Comparison of ENCODE assay signal across 16 cellular contexts in genomic region chr11:66362481-66363147, GRCh38. TPM values are rescaled to one million over a fixed set of nuclear protein-coding genes. Genes with fewer than 3 reads are reported as not detected.
DNase-seq lines count a peak whose midpoint lies in the region; ATAC-seq, FAIRE-seq and TF ChIP-seq lines count a peak whose summit lies in the region.
"Had no signal": no experiment of that assay in that cellular context is flagged by ENCODE, and none has a peak within 500 bp of the region (broad histone marks: within the 10 kb centered on the region; RNA-seq: fewer than 3 reads in every experiment).

No MANE protein-coding gene starts in this region.

- H3K4me2 ChIP-seq in HepG2 (ENCODE audit: low read depth, low read length): no peak overlapping the region

- H3K4me1 ChIP-seq in HepG2 (ENCODE audit: insufficient read depth, low read length) (peaks cover 34% of the 10 kb centered on the region), stomach (peaks cover 0 to 14% (median 9%) of the 10 kb centered on the region in 4 donors)
- H3K4me1 ChIP-seq: SJCRH30 had no signal

- CTCF ChIA-PET in RWPE1 (lab: Yijun Ruan, JAX) (interaction anchor here (0.7 to 2.5 kb wide), 5 partner anchors 14 to 33 kb away, joined by 3 to 7 read pairs (median 3); no protein-coding TSS in a partner anchor), HepG2 (lab: Yijun Ruan, JAX; ENCODE audit: low intra/inter-chr PET ratio, low total read pairs) (no interaction called here)

- peak overlapping the region; percentile 14; the same call in 1 of the 2 replicates for H3K27ac ChIP-seq in RWPE1
- H3K27ac ChIP-seq in HepG2 (ENCODE audit: extremely low read length, insufficient read depth, low read length): no peak overlapping the region
- peak overlapping the region in 4 of 5 donors; percentile 33 to 65 (median 43) for H3K27ac ChIP-seq in stomach
- H3K27ac ChIP-seq: SJCRH30 had no signal

- H3K4me3 ChIP-seq in HepG2 (replicated peaks in 1 of 3; ENCODE audit: insufficient read depth in 1 of 3, low read depth in 2 of 3, low read length in 3 of 3): no peak overlapping the region
- no peak overlapping the region for H3K4me3 ChIP-seq in stomach
- H3K4me3 ChIP-seq: SJCRH30 had no signal

- H3K79me2 ChIP-seq in HepG2 (ENCODE audit: insufficient read depth, low read length): no peaks in the 10 kb centered on the region

- DNase-seq in GM12892 (ENCODE audit: insufficient read length) (peak; percentile 9), RWPE1 (ENCODE audit: low spot score) (no peak), HepG2 (ENCODE audit: low spot score) (no peak), stomach (no peak), NCI-H1092 treated with DMSO at 0.1 percent for 48 hours (lab: John Stamatoyannopoulos, UW) (no peak), GM03348 (ENCODE audit: low spot score) (no peak)
- DNase-seq: C1 segment of cervical spinal cord, DMS153, EL, H9, NCI-H1694, NCI-H446, NCI-H774, SJCRH30 had no signal

- WGBS in HepG2 (ENCODE audit: low lambda C conversion rate): 88% methylated on average over 9 of the region's 9 CpGs
- 73 to 80% (median 78%) methylated on average over 9 of the region's 9 CpGs for WGBS in stomach, 5 donors

- no peak overlapping the region for H2AFZ ChIP-seq in HepG2 (ENCODE audit: low read length)

- TF ChIP-seq POLR2A in GM12892 (IDR thresholded peaks at IDR 0.05; ENCODE audit: low read depth, low read length): no peak
- no peak for TF ChIP-seq POLR2A in HepG2 (IDR thresholded peaks at IDR 0.05; ENCODE audit: insufficient read depth in 1 of 2, low read depth in 2 of 2, low read length in 2 of 2)
- TF ChIP-seq POLR2A in stomach (IDR thresholded peaks at IDR 0.05): no peak

- H3K9me3 ChIP-seq in HepG2 (ENCODE audit: low read length): no peaks in the 10 kb centered on the region
- H3K9me3 ChIP-seq in stomach: no peaks in the 10 kb centered on the region
- H3K9me3 ChIP-seq: SJCRH30 had no signal

- no peak for FAIRE-seq in GM12892 (lab: Jason Lieb, UNC)
- FAIRE-seq in HepG2 (lab: Jason Lieb, UNC): no peak

- ATAC-seq in HepG2 (no peak), GM18517 (IDR thresholded peaks at IDR 0.05; ENCODE audit: unreplicated experiment) (no peak)

- TF ChIP-seq EP300 in HepG2 (IDR thresholded peaks at IDR 0.05; ENCODE audit: low read depth in 2 of 2, low read length in 2 of 2) (no peak), HepG2 (CRISPR knock-in tag; IDR thresholded peaks at IDR 0.05; ENCODE audit: borderline replicate concordance) (no peak), stomach (IDR thresholded peaks at IDR 0.05) (no peak)

- no peaks in the 10 kb centered on the region for H4K20me1 ChIP-seq in HepG2 (ENCODE audit: insufficient read depth, low read length)

- H3K9ac ChIP-seq in HepG2 (ENCODE audit: insufficient read depth, low read depth, low read length): no peak overlapping the region

- TF ChIP-seq CTCF in RWPE1 (conservative IDR thresholded peaks at IDR 0.05; ENCODE audit: low read depth) (no peak), HepG2 (CRISPR knock-in tag; IDR thresholded peaks at IDR 0.05) (no peak), stomach (IDR thresholded peaks at IDR 0.05) (no peak)

- no peaks in the 10 kb centered on the region for H3K27me3 ChIP-seq in HepG2 (ENCODE audit: control insufficient read depth in 1 of 2, insufficient read depth in 2 of 2, low read length in 2 of 2)
- no peaks in the 10 kb centered on the region for H3K27me3 ChIP-seq in stomach
- H3K27me3 ChIP-seq: SJCRH30 had no signal

- POLR2A ChIA-PET in RWPE1 (lab: Yijun Ruan, JAX; ENCODE audit: low non-redundant PET) (no interaction called here), HepG2 (lab: Yijun Ruan, JAX) (interaction anchor here (2.0 kb wide), 1 partner anchor 11 kb away, joined by 5 read pairs; no protein-coding TSS in a partner anchor)

- in situ Hi-C loops in HepG2 (cut with HindIII; ENCODE audit: extremely low pct_ligation_motif_present, low pct_unique_long_range_greater_than_20kb): no loop called here

- peaks cover 10 to 24% of the 10 kb centered on the region in 2 experiments; a peak in 4 of 5 replicates for H3K36me3 ChIP-seq in HepG2 (replicated peaks in 1 of 2; ENCODE audit: control insufficient read depth in 1 of 2, insufficient read depth in 2 of 2, low read length in 2 of 2)
- H3K36me3 ChIP-seq in stomach: peaks cover 0 to 22% (median 17%) of the 10 kb centered on the region in 4 donors
- H3K36me3 ChIP-seq: SJCRH30 had no signal

- BruUV-seq in HepG2 (replicated peaks; lab: Mats Ljungman, UMichigan): no TSS peak

- no peak for TF ChIP-seq RAD21 in HepG2 (CRISPR knock-in tag; IDR thresholded peaks at IDR 0.05)

- intact Hi-C loops in HepG2 (cut with micrococcal nuclease; ENCODE audit: unreplicated experiment): no loop called here
- intact Hi-C loops in stomach (cut with DNase I; ENCODE audit: low total_unique reads): no loop called here

RNA-seq across cellular contexts. Expression of gene SLC29A2, which starts 8.9 kb away (rescaled TPM):
- 6.6 TPM for polyA plus RNA-seq in GM12892 (2012; ENCODE audit: missing spikeins)
- 0.49 and 0.66 TPM in 2 replicates for total RNA-seq in HepG2 (2016; rRNA removed; fragmentation: Illumina TruSeq; extraction: Trizol)
- 0.09 and 0.30 TPM in 2 replicates for total RNA-seq in HepG2 (2016; cell fraction: cytosol; rRNA removed; fragmentation: Illumina TruSeq; extraction: Trizol; ENCODE audit: low read depth)
- total RNA-seq in HepG2 (2016; cell fraction: insoluble cytoplasmic fraction; rRNA removed; fragmentation: Illumina TruSeq; extraction: Trizol): 0.18 and 0.71 TPM in 2 replicates
- total RNA-seq in HepG2 (2016; cell fraction: membrane; rRNA removed; fragmentation: Illumina TruSeq; extraction: Trizol): 0.31 and 0.41 TPM in 2 replicates
- 0.63 and 0.81 TPM in 2 replicates for total RNA-seq in HepG2 (2016; cell fraction: nucleus; rRNA removed; fragmentation: Illumina TruSeq; extraction: Trizol)
- 0.56 and 0.63 TPM in 2 replicates for polyA plus RNA-seq in HepG2 (2011; rRNA removed)
- polyA plus RNA-seq in HepG2 (2011; cell fraction: cytosol; rRNA removed): 0.25 and 0.27 TPM in 2 replicates
- 5.0 and 6.0 TPM in 2 replicates for polyA plus RNA-seq in HepG2 (2011; cell fraction: nucleus; rRNA removed)
- 0.80 and 1.1 TPM in 2 replicates for polyA plus RNA-seq in HepG2 (2012)
- 0.14 and 0.24 TPM in 2 replicates for polyA plus RNA-seq in HepG2 (2016; cell fraction: cytosol; fragmentation: Illumina TruSeq; extraction: Trizol; ENCODE audit: low read depth)
- polyA plus RNA-seq in HepG2 (2016; cell fraction: insoluble cytoplasmic fraction; fragmentation: Illumina TruSeq; extraction: Trizol; ENCODE audit: low read depth): 0.30 and 0.32 TPM in 2 replicates
- polyA plus RNA-seq in HepG2 (2016; cell fraction: membrane; fragmentation: Illumina TruSeq; extraction: Trizol; ENCODE audit: low read depth): 0.43 and 0.56 TPM in 2 replicates
- 2.4 TPM in 2 replicates for polyA plus RNA-seq in HepG2 (2016; cell fraction: nucleus; fragmentation: Illumina TruSeq; extraction: Trizol; ENCODE audit: insufficient read depth, low read depth)
- 0.28 and 27.8 TPM in 2 replicates for polyA minus RNA-seq in HepG2 (2011; rRNA and poly(A)+ RNA removed; ENCODE audit: low replicate concordance)
- 0.49 and 0.88 TPM in 2 replicates for polyA minus RNA-seq in HepG2 (2011; cell fraction: cytosol; rRNA and poly(A)+ RNA removed)
- 0.25 and 0.64 TPM in 2 replicates for polyA minus RNA-seq in HepG2 (2011; cell fraction: nucleus; rRNA and poly(A)+ RNA removed)
- total RNA-seq in stomach: 10 to 100 TPM in 1 of 5 donors, 1 to 10 TPM in 4; 3.9 to 14.3 (median 7.0) TPM
- 10 to 100 TPM in 1 of 3 donors, 1 to 10 TPM in 2; 2.0 to 10.1 (median 5.8) TPM for polyA plus RNA-seq in stomach

RNA-seq across cellular contexts. Expression of gene B4GAT1, which starts 15.2 kb away (rescaled TPM):
- 3.6 TPM for polyA plus RNA-seq in GM12892 (2012; ENCODE audit: missing spikeins)
- total RNA-seq in HepG2 (2016; rRNA removed; fragmentation: Illumina TruSeq; extraction: Trizol) (44.9 and 109 TPM in 2 replicates), stomach (10 to 100 TPM in 4 of 5 donors, 1 to 10 TPM in 1; 3.5 to 22.3 (median 18.4) TPM)
- 15.0 and 17.3 TPM in 2 replicates for total RNA-seq in HepG2 (2016; cell fraction: cytosol; rRNA removed; fragmentation: Illumina TruSeq; extraction: Trizol; ENCODE audit: low read depth)
- 41.0 and 117 TPM in 2 replicates for total RNA-seq in HepG2 (2016; cell fraction: insoluble cytoplasmic fraction; rRNA removed; fragmentation: Illumina TruSeq; extraction: Trizol)
- 35.2 and 38.9 TPM in 2 replicates for total RNA-seq in HepG2 (2016; cell fraction: membrane; rRNA removed; fragmentation: Illumina TruSeq; extraction: Trizol)
- 80.6 and 90.0 TPM in 2 replicates for total RNA-seq in HepG2 (2016; cell fraction: nucleus; rRNA removed; fragmentation: Illumina TruSeq; extraction: Trizol)
- polyA plus RNA-seq in HepG2 (2011; rRNA removed) (40.4 and 47.8 TPM in 2 replicates), stomach (10 to 100 TPM; 10.8 to 17.3 (median 11.3) TPM)
- 35.5 and 44.1 TPM in 2 replicates for polyA plus RNA-seq in HepG2 (2011; cell fraction: cytosol; rRNA removed)
- polyA plus RNA-seq in HepG2 (2011; cell fraction: nucleus; rRNA removed): 29.5 and 32.3 TPM in 2 replicates
- polyA plus RNA-seq in HepG2 (2012): 64.9 and 76.3 TPM in 2 replicates
- polyA plus RNA-seq in HepG2 (2016; cell fraction: cytosol; fragmentation: Illumina TruSeq; extraction: Trizol; ENCODE audit: low read depth): 13.3 and 16.5 TPM in 2 replicates
- polyA plus RNA-seq in HepG2 (2016; cell fraction: insoluble cytoplasmic fraction; fragmentation: Illumina TruSeq; extraction: Trizol; ENCODE audit: low read depth): 40.4 and 42.0 TPM in 2 replicates
- 25.2 and 28.0 TPM in 2 replicates for polyA plus RNA-seq in HepG2 (2016; cell fraction: membrane; fragmentation: Illumina TruSeq; extraction: Trizol; ENCODE audit: low read depth)
- polyA plus RNA-seq in HepG2 (2016; cell fraction: nucleus; fragmentation: Illumina TruSeq; extraction: Trizol; ENCODE audit: insufficient read depth, low read depth): 122 and 134 TPM in 2 replicates
- polyA minus RNA-seq in HepG2 (2011; rRNA and poly(A)+ RNA removed; ENCODE audit: low replicate concordance): 4.0 and 58.3 TPM in 2 replicates
- polyA minus RNA-seq in HepG2 (2011; cell fraction: cytosol; rRNA and poly(A)+ RNA removed): 26.4 and 32.5 TPM in 2 replicates
- 7.3 and 8.3 TPM in 2 replicates for polyA minus RNA-seq in HepG2 (2011; cell fraction: nucleus; rRNA and poly(A)+ RNA removed)

RNA-seq across cellular contexts. Expression of gene BRMS1, which starts 17.7 kb away (rescaled TPM):
- polyA plus RNA-seq in GM12892 (2012; ENCODE audit: missing spikeins): 24.6 TPM
- 55.7 and 63.1 TPM in 2 replicates for total RNA-seq in HepG2 (2016; rRNA removed; fragmentation: Illumina TruSeq; extraction: Trizol)
- 15.1 and 18.0 TPM in 2 replicates for total RNA-seq in HepG2 (2016; cell fraction: cytosol; rRNA removed; fragmentation: Illumina TruSeq; extraction: Trizol; ENCODE audit: low read depth)
- total RNA-seq in HepG2 (2016; cell fraction: insoluble cytoplasmic fraction; rRNA removed; fragmentation: Illumina TruSeq; extraction: Trizol): 55.6 and 65.9 TPM in 2 replicates
- total RNA-seq in HepG2 (2016; cell fraction: membrane; rRNA removed; fragmentation: Illumina TruSeq; extraction: Trizol): 28.2 and 32.2 TPM in 2 replicates
- total RNA-seq in HepG2 (2016; cell fraction: nucleus; rRNA removed; fragmentation: Illumina TruSeq; extraction: Trizol): 23.2 and 25.5 TPM in 2 replicates
- 15.8 and 16.8 TPM in 2 replicates for polyA plus RNA-seq in HepG2 (2011; rRNA removed)
- 15.3 and 20.1 TPM in 2 replicates for polyA plus RNA-seq in HepG2 (2011; cell fraction: cytosol; rRNA removed)
- polyA plus RNA-seq in HepG2 (2011; cell fraction: nucleus; rRNA removed): 19.9 and 20.4 TPM in 2 replicates
- polyA plus RNA-seq in HepG2 (2012): 8.8 and 11.6 TPM in 2 replicates
- 11.6 and 12.3 TPM in 2 replicates for polyA plus RNA-seq in HepG2 (2016; cell fraction: cytosol; fragmentation: Illumina TruSeq; extraction: Trizol; ENCODE audit: low read depth)
- polyA plus RNA-seq in HepG2 (2016; cell fraction: insoluble cytoplasmic fraction; fragmentation: Illumina TruSeq; extraction: Trizol; ENCODE audit: low read depth): 54.5 and 57.6 TPM in 2 replicates
- polyA plus RNA-seq in HepG2 (2016; cell fraction: membrane; fragmentation: Illumina TruSeq; extraction: Trizol; ENCODE audit: low read depth): 20.8 and 22.1 TPM in 2 replicates
- 38.8 and 42.9 TPM in 2 replicates for polyA plus RNA-seq in HepG2 (2016; cell fraction: nucleus; fragmentation: Illumina TruSeq; extraction: Trizol; ENCODE audit: insufficient read depth, low read depth)
- polyA minus RNA-seq in HepG2 (2011; rRNA and poly(A)+ RNA removed; ENCODE audit: low replicate concordance): 8.1 and 30.0 TPM in 2 replicates
- 2.9 TPM in 2 replicates for polyA minus RNA-seq in HepG2 (2011; cell fraction: cytosol; rRNA and poly(A)+ RNA removed)
- polyA minus RNA-seq in HepG2 (2011; cell fraction: nucleus; rRNA and poly(A)+ RNA removed): 4.2 and 5.5 TPM in 2 replicates
- total RNA-seq in stomach: 100 to 1,000 TPM in 1 of 5 donors, 10 to 100 TPM in 4; 14.6 to 105 (median 37.4) TPM
- polyA plus RNA-seq in stomach: 10 to 100 TPM; 60.1 to 68.7 (median 64.2) TPM

RNA-seq across cellular contexts. Expression of gene RIN1, which starts 26.4 kb away (rescaled TPM):
- polyA plus RNA-seq in GM12892 (2012; ENCODE audit: missing spikeins): not detected
- total RNA-seq in HepG2 (2016; rRNA removed; fragmentation: Illumina TruSeq; extraction: Trizol) (3.9 and 4.1 TPM in 2 replicates), stomach (10 to 100 TPM in 2 of 5 donors, 1 to 10 TPM in 2, under 1 TPM in 1; 0.58 to 26.4 (median 7.1) TPM)
- total RNA-seq in HepG2 (2016; cell fraction: cytosol; rRNA removed; fragmentation: Illumina TruSeq; extraction: Trizol; ENCODE audit: low read depth): 1.6 and 2.4 TPM in 2 replicates
- total RNA-seq in HepG2 (2016; cell fraction: insoluble cytoplasmic fraction; rRNA removed; fragmentation: Illumina TruSeq; extraction: Trizol): 3.5 and 4.5 TPM in 2 replicates
- total RNA-seq in HepG2 (2016; cell fraction: membrane; rRNA removed; fragmentation: Illumina TruSeq; extraction: Trizol): 2.0 and 2.9 TPM in 2 replicates
- 3.5 TPM in 2 replicates for total RNA-seq in HepG2 (2016; cell fraction: nucleus; rRNA removed; fragmentation: Illumina TruSeq; extraction: Trizol)
- polyA plus RNA-seq in HepG2 (2011; rRNA removed) (2.4 and 4.2 TPM in 2 replicates), stomach (10 to 100 TPM in 2 of 3 donors, 1 to 10 TPM in 1; 7.8 to 17.3 (median 10.7) TPM)
- polyA plus RNA-seq in HepG2 (2011; cell fraction: cytosol; rRNA removed): 3.6 and 24.3 TPM in 2 replicates
- polyA plus RNA-seq in HepG2 (2011; cell fraction: nucleus; rRNA removed): 13.9 and 17.2 TPM in 2 replicates
- polyA plus RNA-seq in HepG2 (2012): 3.3 TPM in 2 replicates
- 0.76 and 1.0 TPM in 2 replicates for polyA plus RNA-seq in HepG2 (2016; cell fraction: cytosol; fragmentation: Illumina TruSeq; extraction: Trizol; ENCODE audit: low read depth)
- polyA plus RNA-seq in HepG2 (2016; cell fraction: insoluble cytoplasmic fraction; fragmentation: Illumina TruSeq; extraction: Trizol; ENCODE audit: low read depth): 2.9 and 4.1 TPM in 2 replicates
- 1.4 and 2.1 TPM in 2 replicates for polyA plus RNA-seq in HepG2 (2016; cell fraction: membrane; fragmentation: Illumina TruSeq; extraction: Trizol; ENCODE audit: low read depth)
- polyA plus RNA-seq in HepG2 (2016; cell fraction: nucleus; fragmentation: Illumina TruSeq; extraction: Trizol; ENCODE audit: insufficient read depth, low read depth): 8.7 and 9.1 TPM in 2 replicates
- 6.2 and 14.2 TPM in 2 replicates for polyA minus RNA-seq in HepG2 (2011; rRNA and poly(A)+ RNA removed; ENCODE audit: low replicate concordance)
- polyA minus RNA-seq in HepG2 (2011; cell fraction: cytosol; rRNA and poly(A)+ RNA removed): 2.4 and 4.0 TPM in 2 replicates
- polyA minus RNA-seq in HepG2 (2011; cell fraction: nucleus; rRNA and poly(A)+ RNA removed): 2.0 and 2.4 TPM in 2 replicates

RNA-seq across cellular contexts. Expression of gene CD248, which starts 45.8 kb away (rescaled TPM):
- not detected for polyA plus RNA-seq in GM12892 (2012; ENCODE audit: missing spikeins)
- total RNA-seq in HepG2 (2016; rRNA removed; fragmentation: Illumina TruSeq; extraction: Trizol): 0.20 and 0.35 TPM in 2 replicates
- not detected in 2 replicates for total RNA-seq in HepG2 (2016; cell fraction: cytosol; rRNA removed; fragmentation: Illumina TruSeq; extraction: Trizol; ENCODE audit: low read depth)
- 0.09 and 0.35 TPM in 2 replicates for total RNA-seq in HepG2 (2016; cell fraction: insoluble cytoplasmic fraction; rRNA removed; fragmentation: Illumina TruSeq; extraction: Trizol)
- 0.06 TPM in 1 of 2 replicates, not detected in the other for total RNA-seq in HepG2 (2016; cell fraction: membrane; rRNA removed; fragmentation: Illumina TruSeq; extraction: Trizol)
- total RNA-seq in HepG2 (2016; cell fraction: nucleus; rRNA removed; fragmentation: Illumina TruSeq; extraction: Trizol): 0.37 and 0.44 TPM in 2 replicates
- 0.20 and 0.25 TPM in 2 replicates for polyA plus RNA-seq in HepG2 (2011; rRNA removed)
- polyA plus RNA-seq in HepG2 (2011; cell fraction: cytosol; rRNA removed): 0.23 and 0.32 TPM in 2 replicates
- 0.80 and 0.85 TPM in 2 replicates for polyA plus RNA-seq in HepG2 (2011; cell fraction: nucleus; rRNA removed)
- polyA plus RNA-seq in HepG2 (2012): 0.51 and 1.1 TPM in 2 replicates
- polyA plus RNA-seq in HepG2 (2016; cell fraction: cytosol; fragmentation: Illumina TruSeq; extraction: Trizol; ENCODE audit: low read depth): 0.08 and 0.09 TPM in 2 replicates
- 0.27 and 0.71 TPM in 2 replicates for polyA plus RNA-seq in HepG2 (2016; cell fraction: insoluble cytoplasmic fraction; fragmentation: Illumina TruSeq; extraction: Trizol; ENCODE audit: low read depth)
- polyA plus RNA-seq in HepG2 (2016; cell fraction: membrane; fragmentation: Illumina TruSeq; extraction: Trizol; ENCODE audit: low read depth): 0.18 and 0.36 TPM in 2 replicates
- polyA plus RNA-seq in HepG2 (2016; cell fraction: nucleus; fragmentation: Illumina TruSeq; extraction: Trizol; ENCODE audit: insufficient read depth, low read depth): 2.6 and 2.7 TPM in 2 replicates
- polyA minus RNA-seq in HepG2 (2011; rRNA and poly(A)+ RNA removed; ENCODE audit: low replicate concordance): 0.09 and 1.0 TPM in 2 replicates
- polyA minus RNA-seq in HepG2 (2011; cell fraction: cytosol; rRNA and poly(A)+ RNA removed): 0.40 and 0.88 TPM in 2 replicates
- 0.26 and 0.50 TPM in 2 replicates for polyA minus RNA-seq in HepG2 (2011; cell fraction: nucleus; rRNA and poly(A)+ RNA removed)
- total RNA-seq in stomach: 10 to 100 TPM in 2 of 5 donors, 1 to 10 TPM in 2, under 1 TPM in 1; 0.58 to 66.9 (median 6.8) TPM
- 1 to 10 TPM; 2.3 to 5.6 (median 4.6) TPM for polyA plus RNA-seq in stomach
- total RNA-seq: RPMI7951 had no signal
